ENCODE assay signal across 17 cellular contexts in the genomic region with DNA sequence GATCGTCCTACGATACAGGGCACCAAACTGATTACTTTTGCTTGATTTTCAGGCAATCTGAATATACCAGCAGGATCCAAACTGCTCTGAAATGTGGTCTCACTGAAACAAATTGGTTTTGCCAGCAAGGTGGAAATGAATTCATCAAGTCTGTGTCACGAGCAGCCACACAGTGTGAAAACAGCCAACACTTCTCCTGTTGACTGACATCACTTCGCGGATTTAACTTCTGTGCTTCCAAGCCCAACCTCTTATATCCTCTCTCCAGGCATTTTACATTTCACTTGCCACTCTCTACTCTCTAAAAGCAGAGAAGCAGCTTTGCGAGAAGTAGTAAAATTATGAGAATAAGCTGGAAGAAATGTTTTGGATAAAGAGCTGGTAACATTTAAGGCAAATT.
DNase-seq lines count a peak whose midpoint lies in the region; ATAC-seq and TF ChIP-seq lines count a peak whose summit lies in the region.
"Had no signal": no experiment of that assay in that cellular context is flagged by ENCODE, and none has a peak within 500 bp of the region (broad histone marks: within the 10 kb centered on the region; RNA-seq: fewer than 3 reads in every experiment).

No MANE protein-coding gene starts in this region.

- 54 to 58% methylated on average over 6 of the region's 6 CpGs for WGBS in heart right ventricle, 2 donors
- 57% methylated on average over 6 of the region's 6 CpGs for whole genome bisulfite sequencing in right cardiac atrium

- CTCF ChIA-PET in activated CD4-positive, alpha-beta T cell treated with anti-CD3 and anti-CD28 coated beads for 36 hours (lab: Charles Lee) = no interaction called here

- H3K36me3 ChIP-seq in right atrium auricular region (no peaks in the 10 kb centered on the region), heart right ventricle (no peaks in the 10 kb centered on the region)
- H3K36me3 ChIP-seq: BLaER1 had no signal

- no peaks in the 10 kb centered on the region for H3K27me3 Mint-ChIP-seq in activated CD4-positive, alpha-beta T cell treated with anti-CD3 and anti-CD28 coated beads for 36 hours
- H3K27me3 Mint-ChIP-seq: B cell; CD4-positive, CD25-positive, alpha-beta regulatory T cell had no signal

- no peaks in the 10 kb centered on the region for H3K4me1 Mint-ChIP-seq in activated CD4-positive, alpha-beta T cell treated with anti-CD3 and anti-CD28 coated beads for 36 hours
- H3K4me1 Mint-ChIP-seq: B cell; CD4-positive, CD25-positive, alpha-beta regulatory T cell had no signal

- TF ChIP-seq CTCF in right atrium auricular region (IDR thresholded peaks at IDR 0.05) = no peak
- TF ChIP-seq CTCF in heart right ventricle (IDR thresholded peaks at IDR 0.05) = no peak

- H3K4me3 ChIP-seq in right atrium auricular region (no peak overlapping the region), heart right ventricle (no peak overlapping the region), right cardiac atrium (ENCODE audit: low read length) (no peak overlapping the region)
- H3K4me3 ChIP-seq: BLaER1 had no signal

- POLR2A ChIA-PET in activated CD4-positive, alpha-beta T cell treated with anti-CD3 and anti-CD28 coated beads for 36 hours (lab: Charles Lee) = no interaction called here

- H3K27me3 ChIP-seq in right atrium auricular region = no peaks in the 10 kb centered on the region
- no peaks in the 10 kb centered on the region for H3K27me3 ChIP-seq in heart right ventricle
- H3K27me3 ChIP-seq in right cardiac atrium (ENCODE audit: control insufficient read depth, insufficient read depth) = no peaks in the 10 kb centered on the region
- H3K27me3 ChIP-seq: BLaER1 had no signal

- ATAC-seq in Right ventricle myocardium inferior = peak; percentile 35
- ATAC-seq in heart right ventricle = peak in 7 of 8 donors; percentile 41 to 81 (median 69)
- ATAC-seq in right cardiac atrium = peak; percentile 34 to 67
- ATAC-seq in left lobe of liver = no peak
- no peak for ATAC-seq in activated CD4-positive, alpha-beta T cell treated with anti-CD3 and anti-CD28 coated beads for 36 hours
- ATAC-seq: CD8-positive, alpha-beta T cell had no signal

- H3K9me3 ChIP-seq in right atrium auricular region = no peaks in the 10 kb centered on the region
- H3K9me3 ChIP-seq in heart right ventricle = no peaks in the 10 kb centered on the region
- no peaks in the 10 kb centered on the region for H3K9me3 ChIP-seq in right cardiac atrium (ENCODE audit: control insufficient read depth, low read length)
- H3K9me3 ChIP-seq: BLaER1, Caco-2 had no signal

- H3K4me1 ChIP-seq in right atrium auricular region = peaks cover 0 to 5% of the 10 kb centered on the region in 2 donors
- H3K4me1 ChIP-seq in heart right ventricle = peaks cover 0 to 8% (median 0%) of the 10 kb centered on the region in 9 donors
- no peaks in the 10 kb centered on the region for H3K4me1 ChIP-seq in right cardiac atrium (ENCODE audit: control insufficient read depth, insufficient read depth, low read length)
- H3K4me1 ChIP-seq: BLaER1, Caco-2 had no signal

- no peak overlapping the region for H3K4me3 Mint-ChIP-seq in activated CD4-positive, alpha-beta T cell treated with anti-CD3 and anti-CD28 coated beads for 36 hours
- H3K4me3 Mint-ChIP-seq: B cell; CD4-positive, CD25-positive, alpha-beta regulatory T cell; CD8-positive, alpha-beta T cell had no signal

- intact Hi-C loops in Right ventricle myocardium inferior (cut with DNase I) = no loop called here
- intact Hi-C loops in heart right ventricle (cut with DNase I) = no loop called here
- intact Hi-C loops in right cardiac atrium (cut with DNase I) = no loop called here
- intact Hi-C loops in activated CD4-positive, alpha-beta T cell treated with anti-CD3 and anti-CD28 coated beads for 36 hours (cut with DNase I, micrococcal nuclease) = no loop called here

- H3K27ac ChIP-seq in right atrium auricular region (peak overlapping the region in 1 of 2 donors; percentile 7), heart right ventricle (peak overlapping the region in 7 of 10 donors; percentile 13 to 64 (median 44)), right cardiac atrium (ENCODE audit: low read length) (peak overlapping the region; percentile 61)
- H3K27ac ChIP-seq: 22Rv1, BLaER1, C4-2B had no signal

- H3K36me3 Mint-ChIP-seq in activated CD4-positive, alpha-beta T cell treated with anti-CD3 and anti-CD28 coated beads for 36 hours (ENCODE audit: low read depth) = no peaks in the 10 kb centered on the region
- H3K36me3 Mint-ChIP-seq: CD4-positive, CD25-positive, alpha-beta regulatory T cell; CD8-positive, alpha-beta T cell had no signal

- H3K27ac Mint-ChIP-seq in activated CD4-positive, alpha-beta T cell treated with anti-CD3 and anti-CD28 coated beads for 36 hours = no peak overlapping the region
- H3K27ac Mint-ChIP-seq: B cell; CD4-positive, CD25-positive, alpha-beta regulatory T cell; CD8-positive, alpha-beta T cell had no signal

- DNase-seq in Right ventricle myocardium inferior (ENCODE audit: missing footprints) (no peak), right atrium auricular region (ENCODE audit: low spot score) (no peak), heart right ventricle (no peak), right cardiac atrium (no peak), left lobe of liver (ENCODE audit: low spot score) (no peak)
- no peak for DNase-seq in activated CD4-positive, alpha-beta T cell treated with anti-CD3 and anti-CD28 coated beads for 36 hours
- DNase-seq: Caco-2; CD4-positive, CD25-positive, alpha-beta regulatory T cell; CD8-positive, alpha-beta T cell; DMS153; DND-41; GOT3; HCEC 1CT had no signal

- H3K9me3 Mint-ChIP-seq in activated CD4-positive, alpha-beta T cell treated with anti-CD3 and anti-CD28 coated beads for 36 hours (ENCODE audit: low read depth) = peaks cover 2% of the 10 kb centered on the region
- H3K9me3 Mint-ChIP-seq: CD8-positive, alpha-beta T cell had no signal

Comparison
In these comparisons a context has a peak if more than half of its experiments do, and no peak if none do; other contexts are left out.
1. ATAC-seq: peak in Right ventricle myocardium inferior (single experiment), heart right ventricle (7 of 8) and right cardiac atrium (2 of 2); none in left lobe of liver (single experiment) and activated CD4-positive, alpha-beta T cell treated with anti-CD3 and anti-CD28 coated beads for 36 hours (single experiment).